ENCODE assay signal across 12 cellular contexts in the genomic region with DNA sequence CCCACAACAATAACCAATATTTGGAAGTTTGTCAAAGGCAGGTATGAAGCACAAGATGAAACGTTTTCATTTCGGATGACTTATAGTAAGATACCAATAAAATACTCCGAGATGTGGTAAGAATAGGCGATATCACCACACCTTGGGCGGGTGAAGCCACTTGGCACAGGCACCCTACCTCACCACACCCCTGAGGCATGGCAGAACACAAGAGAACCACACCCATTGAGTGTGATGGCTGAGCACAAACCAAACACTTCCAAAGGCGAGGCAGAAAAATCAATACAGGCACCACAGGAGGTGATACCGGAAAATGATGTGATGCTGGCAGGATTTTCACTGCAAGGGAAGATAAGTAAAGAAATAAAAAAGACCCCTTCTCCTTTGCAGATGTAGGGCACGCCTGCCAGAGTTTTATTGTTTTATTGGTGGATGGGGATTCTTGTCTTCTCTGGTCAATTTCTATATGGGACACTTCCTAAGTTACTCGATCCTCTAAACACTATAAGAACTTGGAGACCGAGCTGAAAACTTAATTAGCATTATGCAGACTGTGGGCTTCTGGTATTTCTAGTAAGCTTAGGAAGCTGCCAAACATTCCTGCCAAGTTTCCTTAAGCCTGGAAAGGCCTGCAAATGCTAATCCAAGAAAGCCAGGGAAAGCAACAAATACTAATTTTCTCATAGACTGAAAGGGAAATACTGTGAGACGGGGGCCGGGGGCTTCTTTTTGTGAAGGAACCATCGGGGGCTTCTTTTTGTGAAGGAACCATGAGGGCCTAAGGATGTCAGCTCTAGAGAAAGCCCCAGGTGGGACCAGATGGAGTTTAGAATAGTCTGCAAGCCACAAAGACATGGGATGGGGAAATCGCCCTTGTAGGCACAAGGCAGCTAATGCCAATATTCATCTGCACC.
DNase-seq lines count a peak whose midpoint lies in the region; ATAC-seq and TF ChIP-seq lines count a peak whose summit lies in the region.
"Had no signal": no experiment of that assay in that cellular context is flagged by ENCODE, and none has a peak within 500 bp of the region (broad histone marks: within the 10 kb centered on the region; RNA-seq: fewer than 3 reads in every experiment).

No MANE protein-coding gene starts in this region.

- RAD21 ChIA-PET in HCT116 (lab: Charles Lee; ENCODE audit: low non-redundant PET in 1 of 2, low total read pairs in 2 of 2, uncharacterized antibody in 2 of 2, unreplicated experiment in 2 of 2): no interaction called here

- H4K8ac ChIP-seq in mesenchymal stem cell (ENCODE audit: low read length): no peak overlapping the region

- no peak overlapping the region for H2BK5ac ChIP-seq in mesenchymal stem cell (ENCODE audit: low read depth, low read length, poor library complexity, severe bottlenecking)

- ATAC-seq in HCT116: peak; percentile 73
- no peak for ATAC-seq in effector memory CD8-positive, alpha-beta T cell (replicated peaks)
- ATAC-seq in HG03460 (IDR thresholded peaks at IDR 0.05; ENCODE audit: unreplicated experiment): no peak
- ATAC-seq in GM18873 (IDR thresholded peaks at IDR 0.05; ENCODE audit: low FRiP score, unreplicated experiment): no peak
- ATAC-seq: left lobe of liver, T-cell had no signal

- H3K27me3 Mint-ChIP-seq in effector memory CD8-positive, alpha-beta T cell: peaks cover 0 to 8% of the 10 kb centered on the region in 2 donors

- H3K4me2 ChIP-seq in HCT116 (ENCODE audit: low read length) (peak overlapping the region; percentile 40), mesenchymal stem cell (ENCODE audit: low read length, poor library complexity, severe bottlenecking) (no peak overlapping the region)

- H3K4me3 Mint-ChIP-seq in effector memory CD8-positive, alpha-beta T cell: no peak overlapping the region
- H3K4me3 Mint-ChIP-seq: T-cell had no signal

- H3K9ac ChIP-seq in HCT116 (ENCODE audit: low read length): no peak overlapping the region
- no peak overlapping the region for H3K9ac ChIP-seq in mesenchymal stem cell (ENCODE audit: low read length)

- no peaks in the 10 kb centered on the region for H3K79me2 ChIP-seq in HCT116 (ENCODE audit: insufficient read depth, low read length)

- no TSS peak for BruUV-seq in HCT116 (replicated peaks; lab: Mats Ljungman, UMichigan)

- no peak overlapping the region for H3K18ac ChIP-seq in mesenchymal stem cell (ENCODE audit: low read depth in 1 of 2, low read length in 2 of 2)

- POLR2A ChIA-PET in HCT116 (lab: Charles Lee): no interaction called here

- TF ChIP-seq CTCF in AG09309 (IDR thresholded peaks at IDR 0.05; ENCODE audit: control insufficient read depth, insufficient read depth, low read depth, low read length, missing control alignments): no peak
- TF ChIP-seq CTCF in HCT116 (IDR thresholded peaks at IDR 0.05 in 2 of 3, conservative IDR thresholded peaks at IDR 0.05 in 1 of 3; ENCODE audit: borderline replicate concordance in 1 of 3, insufficient read depth in 1 of 3, low read depth in 2 of 3, low read length in 2 of 3): no peak
- TF ChIP-seq CTCF in astrocyte of the spinal cord (IDR thresholded peaks at IDR 0.05; ENCODE audit: low read depth, low read length): no peak

- H3K36me3 Mint-ChIP-seq in effector memory CD8-positive, alpha-beta T cell (ENCODE audit: insufficient read depth): peaks cover 4% of the 10 kb centered on the region
- H3K36me3 Mint-ChIP-seq: T-cell had no signal

- H2BK15ac ChIP-seq in mesenchymal stem cell (ENCODE audit: low read depth, poor library complexity, severe bottlenecking): no peak overlapping the region

- H3K4me1 ChIP-seq in HCT116 (ENCODE audit: control insufficient read depth in 1 of 2, insufficient read depth in 2 of 2, low read length in 2 of 2): peaks cover 11 to 32% of the 10 kb centered on the region in 2 experiments; a peak in 3 of 4 replicates
- H3K4me1 ChIP-seq in mesenchymal stem cell (ENCODE audit: control insufficient read depth, insufficient read depth, low read depth, low read length): no peaks in the 10 kb centered on the region

- H3K9me3 Mint-ChIP-seq in effector memory CD8-positive, alpha-beta T cell: no peaks in the 10 kb centered on the region
- H3K9me3 Mint-ChIP-seq: T-cell had no signal

- H3K14ac ChIP-seq in mesenchymal stem cell (ENCODE audit: low read length in 2 of 2): no peak overlapping the region

- WGBS in mesenchymal stem cell: 81% methylated on average over 12 of the region's 14 CpGs

- H3K27me3 ChIP-seq in HCT116 (ENCODE audit: insufficient read depth, low read length): no peaks in the 10 kb centered on the region
- no peaks in the 10 kb centered on the region for H3K27me3 ChIP-seq in mesenchymal stem cell (ENCODE audit: control insufficient read depth in 1 of 2, insufficient read depth in 1 of 2, low read length in 2 of 2)

- no peak overlapping the region for H3K4ac ChIP-seq in mesenchymal stem cell (ENCODE audit: low read depth in 1 of 2, low read length in 2 of 2)

- no peak for TF ChIP-seq POLR2A in HCT116 (IDR thresholded peaks at IDR 0.05; ENCODE audit: borderline replicate concordance, extremely low read depth, insufficient read depth, insufficient read length)

- H4K20me1 ChIP-seq in HCT116 (ENCODE audit: insufficient read depth): no peaks in the 10 kb centered on the region

- H2BK12ac ChIP-seq in mesenchymal stem cell (ENCODE audit: low read length in 2 of 2): peak overlapping the region in 1 of 2 experiments; percentile 67

- CTCF ChIA-PET in HCT116 (lab: Charles Lee): no interaction called here

- in situ Hi-C loops in astrocyte of the spinal cord (cut with HindIII; ENCODE audit: low sequenced_read_pairs): no loop called here

- H3K27ac ChIP-seq in HCT116 (ENCODE audit: low read depth, low read length): no peak overlapping the region
- no peak overlapping the region for H3K27ac ChIP-seq in mesenchymal stem cell (ENCODE audit: low read length, poor library complexity, severe bottlenecking)
- H3K27ac ChIP-seq: coronary artery had no signal

- no peak overlapping the region for H3K23ac ChIP-seq in mesenchymal stem cell (ENCODE audit: low read length in 2 of 2)

- no peak overlapping the region for H4K91ac ChIP-seq in mesenchymal stem cell (ENCODE audit: low read length)

- H3K36me3 ChIP-seq in HCT116 (ENCODE audit: control insufficient read depth in 1 of 2, insufficient read depth in 2 of 2, low read length in 2 of 2): no peaks in the 10 kb centered on the region
- no peaks in the 10 kb centered on the region for H3K36me3 ChIP-seq in mesenchymal stem cell (ENCODE audit: control insufficient read depth in 1 of 2, insufficient read depth in 2 of 2, low read depth in 1 of 2, low read length in 2 of 2)

- TF ChIP-seq RAD21 in HCT116 (IDR thresholded peaks at IDR 0.05; ENCODE audit: low read depth): 0 out of 2 replicates have a peak, but pooled peaks have one; percentile 8

- no peak overlapping the region for H2AK5ac ChIP-seq in mesenchymal stem cell (ENCODE audit: low read length, severe bottlenecking)

- no peak overlapping the region for H3K4me3 ChIP-seq in AG09309 (ENCODE audit: control insufficient read depth, low read depth, low read length)
- H3K4me3 ChIP-seq in HCT116 (replicated peaks in 1 of 2; ENCODE audit: low read depth in 1 of 2, low read length in 2 of 2): no peak overlapping the region
- no peak overlapping the region for H3K4me3 ChIP-seq in astrocyte of the spinal cord (ENCODE audit: low read depth, low read length)
- H3K4me3 ChIP-seq in mesenchymal stem cell (ENCODE audit: insufficient read depth in 1 of 2, low read depth in 1 of 2, low read length in 2 of 2): no peak overlapping the region
- H3K4me3 ChIP-seq: coronary artery had no signal

- H3K9me2 ChIP-seq in HCT116 (ENCODE audit: insufficient read depth): no peaks in the 10 kb centered on the region

- H2AFZ ChIP-seq in HCT116 (ENCODE audit: low read depth, low read length, poor library complexity, severe bottlenecking) (peak overlapping the region; percentile 5), mesenchymal stem cell (ENCODE audit: low read depth, low read length) (no peak overlapping the region)

- no peaks in the 10 kb centered on the region for H3K79me1 ChIP-seq in mesenchymal stem cell (replicated peaks; ENCODE audit: low read length, poor library complexity, severe bottlenecking)

- no peak overlapping the region for H2BK120ac ChIP-seq in mesenchymal stem cell (ENCODE audit: low read depth, low read length)

- DNase-seq in AG09309 (ENCODE audit: low read depth) (peak; percentile 32), HCT116 (ENCODE audit: low read depth, low spot score) (peak; percentile 31), astrocyte of the spinal cord (ENCODE audit: low read depth, low spot score) (peak; percentile 45), mesenchymal stem cell (peak; percentile 24), posterior cingulate gyrus (no peak)
- no peak for DNase-seq in effector memory CD8-positive, alpha-beta T cell
- DNase-seq: activated CD4-positive, alpha-beta T cell treated with anti-CD3 and anti-CD28 coated beads, Interleukin-2, amount 50 U/mL, for 48 hours; T-cell had no signal

- intact Hi-C loops in HCT116 (cut with micrococcal nuclease) (no loop called here), posterior cingulate gyrus (cut with DNase I) (no loop called here)

- H3K4me1 Mint-ChIP-seq in effector memory CD8-positive, alpha-beta T cell (ENCODE audit: low read depth in 2 of 2): peaks cover 2 to 7% of the 10 kb centered on the region in 2 donors

- H3K9me3 ChIP-seq in HCT116 (ENCODE audit: control insufficient read depth in 1 of 2, insufficient read depth in 1 of 2, low read depth in 1 of 2, low read length in 2 of 2) (no peaks in the 10 kb centered on the region), mesenchymal stem cell (ENCODE audit: control insufficient read depth, low read length) (no peaks in the 10 kb centered on the region)

- no peak overlapping the region for H3K27ac Mint-ChIP-seq in effector memory CD8-positive, alpha-beta T cell
- H3K27ac Mint-ChIP-seq: T-cell had no signal

TF ChIP-seq in HCT116, 20 proteins besides CTCF, POLR2A, EP300 and RAD21 (continues in another document):
- TF ChIP-seq ELF1 (IDR thresholded peaks at IDR 0.05; ENCODE audit: borderline replicate concordance, low read depth) (no peak), POLR2AphosphoS5 (IDR thresholded peaks at IDR 0.05; ENCODE audit: low read depth, low read length) (peak; percentile 19; the same call in 1 of the 2 replicates), SRF (IDR thresholded peaks at IDR 0.05; ENCODE audit: low read depth) (no peak), CEBPB (IDR thresholded peaks at IDR 0.05; ENCODE audit: low read depth) (0 out of 2 replicates have a peak, but pooled peaks have one; percentile 27), SIN3A (IDR thresholded peaks at IDR 0.05; ENCODE audit: low read depth) (no peak), EZH2 (IDR thresholded peaks at IDR 0.05) (no peak), YY1 (IDR thresholded peaks at IDR 0.05; ENCODE audit: extremely low read depth, insufficient replicate concordance, low read depth, low read length) (no peak), EGR1 (IDR thresholded peaks at IDR 0.05; ENCODE audit: low read depth) (no peak), FOSL1 (IDR thresholded peaks at IDR 0.05; ENCODE audit: low read depth) (0 out of 2 replicates have a peak, but pooled peaks have one; percentile 12)

Comparison
In these comparisons a context has a peak if more than half of its experiments do, and no peak if none do; other contexts are left out.
1. DNase-seq: peak in AG09309 (single experiment), HCT116 (single experiment), astrocyte of the spinal cord (single experiment) and mesenchymal stem cell (single experiment); none in posterior cingulate gyrus (0 of 10) and effector memory CD8-positive, alpha-beta T cell (0 of 3).